In the genomic region with DNA sequence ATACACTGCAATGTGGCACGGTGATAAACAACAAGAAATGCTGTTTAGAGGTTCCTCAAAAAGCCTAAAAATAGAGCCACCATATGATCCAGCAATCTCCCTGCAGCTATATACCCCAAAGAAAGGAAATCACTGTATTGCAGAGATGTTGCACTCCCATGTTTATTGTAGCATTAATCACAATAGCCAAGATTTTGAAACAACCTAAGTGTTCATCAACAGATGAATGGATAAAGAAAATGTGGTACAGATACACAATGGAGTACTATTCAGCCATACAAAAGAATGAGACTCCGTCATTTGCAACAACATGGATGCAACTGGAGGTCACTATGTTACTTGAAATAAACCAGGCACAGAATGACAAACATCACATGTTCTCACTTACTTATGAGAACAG, we compare ENCODE assay signal across 33 cellular contexts.
"Had no signal": no experiment of that assay in that cellular context is flagged by ENCODE, and none has a peak within 500 bp of the region (broad histone marks: within the 10 kb centered on the region; RNA-seq: fewer than 3 reads in every experiment).

No MANE protein-coding gene starts in this region.

- DNase-seq: activated effector memory CD4-positive, alpha-beta T cell treated with anti-CD3 and anti-CD28 coated beads, Interleukin-2, amount 50 U/mL, for 16 hours; activated effector memory CD4-positive, alpha-beta T cell treated with Interleukin-2 at 50 U/mL for 16 hours; activated gamma-delta T cell; activated gamma-delta T cell treated with Interleukin-2 at 50 U/mL for 16 hours; activated naive CD4-positive, alpha-beta T cell; activated naive CD4-positive, alpha-beta T cell treated with anti-CD3 and anti-CD28 coated beads for 36 hours; activated naive CD4-positive, alpha-beta T cell treated with anti-CD3 and anti-CD28 coated beads, Interleukin-2, amount 10 ng/mL, durations not matched to agents 7 days and 5 days; activated naive CD4-positive, alpha-beta T cell treated with anti-CD3 and anti-CD28 coated beads, Interleukin-2, amount 50 U/mL, for 16 hours; activated naive CD8-positive, alpha-beta T cell treated with anti-CD3 and anti-CD28 coated beads for 36 hours; activated naive CD8-positive, alpha-beta T cell treated with anti-CD3 and anti-CD28 coated beads, Interleukin-2, amount 10 ng/mL, durations not matched to agents 7 days and 5 days; activated naive CD8-positive, alpha-beta T cell treated with anti-CD3 and anti-CD28 coated beads, Interleukin-2, amount 50 U/mL, for 24 hours; activated T-cell treated with anti-CD3 and anti-CD28 coated beads for 4 hours; activated T-cell treated with anti-CD3 and anti-CD28 coated beads, Interleukin-2, amount 50 U/mL, for 1 hour; activated T-cell treated with anti-CD3 and anti-CD28 coated beads, Interleukin-2, amount 50 U/mL, for 24 hours; activated T-cell treated with anti-CD3 and anti-CD28 coated beads, Interleukin-2, amount 50 U/mL, for 4 hours; activated T-cell treated with anti-CD3 and anti-CD28 coated beads, Interleukin-2, amount 50 U/mL, for 48 hours; activated T-cell treated with anti-CD3 and anti-CD28 coated beads, Interleukin-2, amount 50 U/mL, for 72 hours; adrenal gland; amniotic stem cell; amygdala; anterior cingulate cortex; aorta; body of pancreas; brain microvascular endothelial cell; caudate nucleus; central memory CD4-positive, alpha-beta T cell; cerebellar nuclear complex had no signal

- H3K36me3 ChIP-seq: adrenal gland, ascending aorta, brain microvascular endothelial cell, breast epithelium, cardiac muscle cell had no signal

- H3K4me1 ChIP-seq: adrenal gland, ascending aorta, body of pancreas, breast epithelium had no signal

- FAIRE-seq: bronchial epithelial cell had no signal

- H3K27ac ChIP-seq: adrenal gland, ascending aorta, body of pancreas, brain microvascular endothelial cell, breast epithelium, cardiac muscle cell had no signal

- H3K27me3 ChIP-seq: ascending aorta, body of pancreas, brain microvascular endothelial cell, cardiac muscle cell had no signal

- H3K4me3 ChIP-seq: adrenal gland, ascending aorta, body of pancreas, breast epithelium, cardiac muscle cell had no signal

- H3K9me3 ChIP-seq: adrenal gland, ascending aorta, body of pancreas, breast epithelium had no signal

- ATAC-seq: activated naive CD4-positive, alpha-beta T cell treated with anti-CD3 and anti-CD28 coated beads, Interleukin-2, amount 50 U/mL, for 72 hours; activated naive CD8-positive, alpha-beta T cell treated with anti-CD3 and anti-CD28 coated beads, Interleukin-2, amount 50 U/mL, for 24 hours; activated T-cell treated with anti-CD3 and anti-CD28 coated beads, Interleukin-2, amount 50 U/mL, for 4 hours; activated T-cell treated with anti-CD3 and anti-CD28 coated beads, Interleukin-2, amount 50 U/mL, for 72 hours; activated T-helper 17 cell treated with anti-CD3 and anti-CD28 coated beads, Interleukin-2, amount 50 U/mL, for 72 hours; body of pancreas had no signal
